ENCODE assay signal across 9 cellular contexts in the genomic region with DNA sequence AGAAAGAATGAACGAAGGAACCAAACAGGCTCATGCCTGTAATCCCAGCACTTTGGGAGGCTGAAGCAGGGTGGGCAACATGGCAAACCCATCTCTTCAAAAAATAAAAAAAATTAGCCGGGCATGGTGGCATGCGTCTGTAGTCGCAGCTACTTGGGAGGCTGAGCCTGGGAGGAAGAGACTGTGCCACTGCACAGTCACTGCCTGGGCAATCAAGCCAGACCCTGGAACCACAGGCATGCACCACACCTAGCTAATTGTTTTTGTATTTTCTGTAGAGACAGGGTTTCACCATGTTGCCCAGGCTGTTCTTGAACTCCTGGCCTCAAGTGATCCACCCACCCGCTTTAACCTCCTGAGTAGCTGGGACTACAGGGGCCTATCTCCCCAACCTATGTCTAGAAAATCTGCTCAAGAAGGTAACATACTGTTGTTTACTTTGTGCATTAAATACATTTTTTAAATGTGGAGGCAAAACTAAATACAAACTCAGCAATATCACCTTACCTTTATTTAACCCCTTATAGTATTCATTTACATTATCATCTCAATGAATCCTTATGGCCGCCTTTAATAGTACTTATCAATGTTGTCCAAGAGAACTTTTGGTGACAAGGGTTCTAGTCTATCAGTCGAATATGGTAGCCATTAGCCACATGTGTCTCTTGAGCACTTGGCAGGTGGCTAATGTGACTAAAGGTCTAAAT. TPM values are rescaled to one million over a fixed set of nuclear protein-coding genes. Genes with fewer than 3 reads are reported as not detected.
DNase-seq lines count a peak whose midpoint lies in the region; ATAC-seq and TF ChIP-seq lines count a peak whose summit lies in the region.
"Had no signal": no experiment of that assay in that cellular context is flagged by ENCODE, and none has a peak within 500 bp of the region (broad histone marks: within the 10 kb centered on the region; RNA-seq: fewer than 3 reads in every experiment).

No MANE protein-coding gene starts in this region.

- H4K20me1 ChIP-seq in osteoblast (ENCODE audit: insufficient read depth, low read length) = peaks cover 30% of the 10 kb centered on the region

- WGBS in endodermal cell (ENCODE audit: insufficient coverage in 1 of 2, insufficient read length in 1 of 2), 2 experiments = 94% methylated on average over 2 to 7 of the region's 7 CpGs

- H3K9me3 ChIP-seq in Peyer's patch (no peaks in the 10 kb centered on the region), endodermal cell (ENCODE audit: control insufficient read depth, low read length) (no peaks in the 10 kb centered on the region), osteoblast (ENCODE audit: low read depth, low read length) (no peaks in the 10 kb centered on the region), SJCRH30 (replicated peaks) (no peaks in the 10 kb centered on the region)

- no peak for ATAC-seq in activated CD4-positive, CD25-positive, alpha-beta regulatory T cell treated with anti-CD3 and anti-CD28 coated beads, Interleukin-2, amount 50 U/mL, for 24 hours

- peak overlapping the region; percentile 83 for H3K4me2 ChIP-seq in osteoblast (ENCODE audit: insufficient read depth, low read length)

- no peaks in the 10 kb centered on the region for H3K27me3 Mint-ChIP-seq in endodermal cell (ENCODE audit: insufficient read depth)

- H3K36me3 ChIP-seq in GM06990 (ENCODE audit: control insufficient read depth, insufficient read depth, low read length) = peaks cover 13% of the 10 kb centered on the region
- H3K36me3 ChIP-seq in Peyer's patch = peaks cover 0 to 54% (median 0%) of the 10 kb centered on the region in 3 donors
- peaks cover 70% of the 10 kb centered on the region for H3K36me3 ChIP-seq in endodermal cell (ENCODE audit: control insufficient read depth, insufficient read depth, low read length)
- H3K36me3 ChIP-seq in osteoblast (ENCODE audit: insufficient read depth, low read length) = peaks cover 63% of the 10 kb centered on the region
- peaks cover 62% of the 10 kb centered on the region for H3K36me3 ChIP-seq in SJCRH30

- H3K27me3 ChIP-seq in GM06990 (replicated peaks; ENCODE audit: control insufficient read depth, insufficient read depth, low read length) (no peaks in the 10 kb centered on the region), Peyer's patch (no peaks in the 10 kb centered on the region), endodermal cell (ENCODE audit: control insufficient read depth, insufficient read depth, low read length, poor library complexity, severe bottlenecking) (no peaks in the 10 kb centered on the region), osteoblast (ENCODE audit: insufficient read depth, low read length) (no peaks in the 10 kb centered on the region), SJCRH30 (no peaks in the 10 kb centered on the region)

- H3K36me3 Mint-ChIP-seq in endodermal cell (ENCODE audit: low read depth) = peaks cover 56% of the 10 kb centered on the region

- TF ChIP-seq CTCF in GM06990 (IDR thresholded peaks at IDR 0.05; ENCODE audit: insufficient read depth, low read length, poor library complexity, severe bottlenecking) = no peak
- no peak for TF ChIP-seq CTCF in Peyer's patch (IDR thresholded peaks at IDR 0.05)
- no peak for TF ChIP-seq CTCF in endodermal cell (conservative IDR thresholded peaks at IDR 0.05)
- TF ChIP-seq CTCF in osteoblast (IDR thresholded peaks at IDR 0.05; ENCODE audit: extremely low read depth, low read depth, low read length) = no peak

- peaks cover 68% of the 10 kb centered on the region for H3K79me2 ChIP-seq in osteoblast (ENCODE audit: insufficient read depth, low read length)

- peak overlapping the region; percentile 34 for H3K4me3 ChIP-seq in GM06990 (replicated peaks; ENCODE audit: low read depth, low read length)
- H3K4me3 ChIP-seq in Peyer's patch = peak overlapping the region in 2 of 4 donors; percentile 30 to 78
- H3K4me3 ChIP-seq in endodermal cell (ENCODE audit: low read length) = peak overlapping the region; percentile 100
- H3K4me3 ChIP-seq in osteoblast (ENCODE audit: insufficient read depth, low read length) = peak overlapping the region; percentile 51
- H3K4me3 ChIP-seq in SJCRH30 = no peak overlapping the region

- no peak overlapping the region for H3K9ac ChIP-seq in endodermal cell (ENCODE audit: extremely low read depth, low read length, poor library complexity, severe bottlenecking)

- DNase-seq in GM06990 (ENCODE audit: extremely low read depth, insufficient read length) (no peak), Peyer's patch (peak in 1 of 3 donors; percentile 70), endodermal cell (no peak), osteoblast (ENCODE audit: insufficient read length, low spot score, missing footprints) (peak; percentile 30), nucleus accumbens (lab: John Stamatoyannopoulos, UW) (no peak), SJCRH30 (no peak), NCI-H1105 (lab: John Stamatoyannopoulos, UW) (no peak)
- DNase-seq: WERI-Rb-1 had no signal

- H3K4me1 ChIP-seq in Peyer's patch = peaks cover 0 to 48% (median 12%) of the 10 kb centered on the region in 4 donors
- H3K4me1 ChIP-seq in endodermal cell (ENCODE audit: control insufficient read depth, insufficient read depth, low read length) = peaks cover 2% of the 10 kb centered on the region
- H3K4me1 ChIP-seq in osteoblast (ENCODE audit: insufficient read depth, low read length) = peaks cover 30% of the 10 kb centered on the region
- peaks cover 12% of the 10 kb centered on the region for H3K4me1 ChIP-seq in SJCRH30

- no peak overlapping the region for H3K4me3 Mint-ChIP-seq in endodermal cell

- H3K9me3 Mint-ChIP-seq in endodermal cell = no peaks in the 10 kb centered on the region

- peak; percentile 12 to 47 for TF ChIP-seq POLR2A in Peyer's patch (IDR thresholded peaks at IDR 0.05)

- peaks cover 18% of the 10 kb centered on the region for H3K4me1 Mint-ChIP-seq in endodermal cell

- H3K27ac Mint-ChIP-seq in endodermal cell = no peak overlapping the region

- no peak overlapping the region for H2AFZ ChIP-seq in osteoblast (ENCODE audit: low read length)

- H3K27ac ChIP-seq in Peyer's patch (peak overlapping the region in 3 of 4 donors; percentile 44 to 64 (median 58)), endodermal cell (ENCODE audit: low read depth, low read length) (no peak overlapping the region), osteoblast (ENCODE audit: low read depth, low read length) (peak overlapping the region; percentile 66), SJCRH30 (no peak overlapping the region)
- H3K27ac ChIP-seq: WERI-Rb-1 had no signal

RNA-seq across cellular contexts. Expression of a gene that starts 2.7 kb away (rescaled TPM):
- total RNA-seq in Peyer's patch (100 to 1,000 TPM in 2 of 4 donors, 10 to 100 TPM in 2; 71.5 to 146 (median 96.4) TPM), endodermal cell (10 to 100 TPM; 67.7 to 76.2 TPM), osteoblast (32.7 and 37.3 TPM in 2 replicates)
- 46.7 TPM for polyA plus RNA-seq in endodermal cell (2013, experiment 1 of 2)
- polyA plus RNA-seq in endodermal cell (2013, experiment 2 of 2) = 39.0 TPM
- 36.4 and 52.1 TPM in 2 replicates for total RNA-seq in SJCRH30 (2014; rRNA removed; shearing (Covaris generic))

RNA-seq across cellular contexts. Expression of a gene that starts 10.0 kb away (rescaled TPM):
- 1 to 10 TPM in 1 of 4 donors, not detected in 3; 2.3 TPM for total RNA-seq in Peyer's patch
- not detected for total RNA-seq in endodermal cell
- not detected for polyA plus RNA-seq in endodermal cell (2013, experiment 1 of 2)
- not detected for polyA plus RNA-seq in endodermal cell (2013, experiment 2 of 2)
- total RNA-seq in osteoblast = not detected in 2 replicates
- total RNA-seq in SJCRH30 (2014; rRNA removed; shearing (Covaris generic)) = 0.08 TPM in 1 of 2 replicates, not detected in the other

RNA-seq across cellular contexts. Expression of a gene that starts 20.3 kb away (rescaled TPM):
- total RNA-seq in Peyer's patch (10 to 100 TPM; 13.6 to 31.1 (median 17.4) TPM), endodermal cell (10 to 100 TPM; 26.0 to 39.2 TPM), osteoblast (36.9 and 39.5 TPM in 2 replicates)
- 24.9 TPM for polyA plus RNA-seq in endodermal cell (2013, experiment 1 of 2)
- 29.0 TPM for polyA plus RNA-seq in endodermal cell (2013, experiment 2 of 2)
- 19.4 and 26.0 TPM in 2 replicates for total RNA-seq in SJCRH30 (2014; rRNA removed; shearing (Covaris generic))

RNA-seq across cellular contexts. Expression of a gene that starts 46.9 kb away (rescaled TPM):
- total RNA-seq in Peyer's patch = 100 to 1,000 TPM; 101 to 239 (median 149) TPM
- total RNA-seq in endodermal cell = 100 to 1,000 TPM; 134 to 147 TPM
- 80.1 TPM for polyA plus RNA-seq in endodermal cell (2013, experiment 1 of 2)
- polyA plus RNA-seq in endodermal cell (2013, experiment 2 of 2) = 71.9 TPM
- 166 and 183 TPM in 2 replicates for total RNA-seq in osteoblast
- 152 and 167 TPM in 2 replicates for total RNA-seq in SJCRH30 (2014; rRNA removed; shearing (Covaris generic))

Comparison
In these comparisons a context has a peak if more than half of its experiments do, and no peak if none do; other contexts are left out.
1. H3K27ac ChIP-seq: peak in Peyer's patch (3 of 4) and osteoblast (single experiment); none in endodermal cell (single experiment) and SJCRH30 (single experiment).